In genomic region chr5:80195837-80196400, GRCh38 we compare ENCODE assay signal across 1 cellular context.
TF ChIP-seq lines count a peak whose summit lies in the region.

No MANE protein-coding gene starts in this region.

TF ChIP-seq in WTC11, 78 proteins besides CTCF, POLR2A, EP300 and RAD21 (continued from another document):
- TF ChIP-seq ZNF281 (CRISPR knock-in tag; IDR thresholded peaks at IDR 0.05) (no peak), NR3C1 (CRISPR knock-in tag; conservative IDR thresholded peaks at IDR 0.05; ENCODE audit: low read depth) (no peak), FOXP1 (CRISPR knock-in tag; IDR thresholded peaks at IDR 0.05; ENCODE audit: borderline replicate concordance) (no peak)
